In the genomic region with DNA sequence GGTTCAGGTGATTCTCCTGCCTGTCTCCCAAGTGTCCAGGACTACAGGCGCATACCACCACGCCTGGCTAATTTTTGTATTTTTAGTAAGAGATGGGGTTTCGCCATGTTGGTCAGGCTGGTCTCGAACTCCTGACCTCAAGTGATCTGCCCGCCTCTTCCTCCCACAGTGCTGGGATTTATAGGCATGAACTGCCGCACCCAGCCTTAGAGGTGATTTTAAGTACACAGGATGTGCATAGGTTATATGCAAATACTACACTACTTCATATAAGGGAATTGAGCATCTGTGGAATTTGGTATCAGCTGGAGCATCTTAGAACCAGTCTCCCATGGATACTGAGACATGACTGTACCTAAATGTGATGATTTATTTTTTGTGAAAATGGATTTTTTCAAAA, we compare ENCODE assay signal across 17 cellular contexts.
"Had no signal": no experiment of that assay in that cellular context is flagged by ENCODE, and none has a peak within 500 bp of the region (broad histone marks: within the 10 kb centered on the region; RNA-seq: fewer than 3 reads in every experiment).

No MANE protein-coding gene starts in this region.

- H3K27ac ChIP-seq: foreskin keratinocyte, left ventricle myocardium inferior, sigmoid colon had no signal

- H3K4me3 Mint-ChIP-seq: activated naive CD4-positive, alpha-beta T cell treated with anti-CD3 and anti-CD28 coated beads for 36 hours; activated T-cell treated with anti-CD3 and anti-CD28 coated beads, Interleukin-2, amount 50 U/mL, for 4 hours; dendritic cell treated with granulocyte-macrophage colony-stimulating factor and Interleukin-4, amounts not matched to agents 40 ng/mL and 50 ng/mL, for 4 days had no signal

- H3K9me3 ChIP-seq: left ventricle myocardium inferior, sigmoid colon had no signal

- H3K4me3 ChIP-seq: left ventricle myocardium inferior, sigmoid colon had no signal

- ATAC-seq: activated T-cell treated with anti-CD3 and anti-CD28 coated beads, Interleukin-2, amount 50 U/mL, for 4 hours; foreskin keratinocyte had no signal

- DNase-seq: activated CD8-positive, alpha-beta memory T cell treated with anti-CD3 and anti-CD28 coated beads, Interleukin-2, amount 50 U/mL, for 48 hours; activated naive CD4-positive, alpha-beta T cell treated with anti-CD3 and anti-CD28 coated beads for 36 hours; activated T-cell treated with anti-CD3 and anti-CD28 coated beads, Interleukin-2, amount 50 U/mL, for 4 hours; effector CD4-positive, alpha-beta T cell; foreskin keratinocyte; kidney glomerular epithelial cell; left ventricle myocardium inferior; mammary epithelial cell; midbrain; occipital lobe; posterior cingulate gyrus; sigmoid colon; stimulated activated CD4-positive, alpha-beta T cell treated with anti-CD3 and anti-CD28 coated beads, Interleukin-4, amount 100 ng/mL, for 1 hour; stimulated activated naive CD4-positive, alpha-beta T cell treated with Interleukin-2 at 50 U/mL for 16 hours; T-helper 1 cell; T-helper 9 cell had no signal

- H3K27me3 ChIP-seq: foreskin keratinocyte, sigmoid colon had no signal

- H3K9me3 Mint-ChIP-seq: activated naive CD4-positive, alpha-beta T cell treated with anti-CD3 and anti-CD28 coated beads for 36 hours; activated T-cell treated with anti-CD3 and anti-CD28 coated beads, Interleukin-2, amount 50 U/mL, for 4 hours; dendritic cell treated with granulocyte-macrophage colony-stimulating factor and Interleukin-4, amounts not matched to agents 40 ng/mL and 50 ng/mL, for 4 days had no signal

- H3K27ac Mint-ChIP-seq: activated naive CD4-positive, alpha-beta T cell treated with anti-CD3 and anti-CD28 coated beads for 36 hours had no signal

- H3K27me3 Mint-ChIP-seq: dendritic cell treated with granulocyte-macrophage colony-stimulating factor and Interleukin-4, amounts not matched to agents 40 ng/mL and 50 ng/mL, for 4 days had no signal
